In the genomic region with DNA sequence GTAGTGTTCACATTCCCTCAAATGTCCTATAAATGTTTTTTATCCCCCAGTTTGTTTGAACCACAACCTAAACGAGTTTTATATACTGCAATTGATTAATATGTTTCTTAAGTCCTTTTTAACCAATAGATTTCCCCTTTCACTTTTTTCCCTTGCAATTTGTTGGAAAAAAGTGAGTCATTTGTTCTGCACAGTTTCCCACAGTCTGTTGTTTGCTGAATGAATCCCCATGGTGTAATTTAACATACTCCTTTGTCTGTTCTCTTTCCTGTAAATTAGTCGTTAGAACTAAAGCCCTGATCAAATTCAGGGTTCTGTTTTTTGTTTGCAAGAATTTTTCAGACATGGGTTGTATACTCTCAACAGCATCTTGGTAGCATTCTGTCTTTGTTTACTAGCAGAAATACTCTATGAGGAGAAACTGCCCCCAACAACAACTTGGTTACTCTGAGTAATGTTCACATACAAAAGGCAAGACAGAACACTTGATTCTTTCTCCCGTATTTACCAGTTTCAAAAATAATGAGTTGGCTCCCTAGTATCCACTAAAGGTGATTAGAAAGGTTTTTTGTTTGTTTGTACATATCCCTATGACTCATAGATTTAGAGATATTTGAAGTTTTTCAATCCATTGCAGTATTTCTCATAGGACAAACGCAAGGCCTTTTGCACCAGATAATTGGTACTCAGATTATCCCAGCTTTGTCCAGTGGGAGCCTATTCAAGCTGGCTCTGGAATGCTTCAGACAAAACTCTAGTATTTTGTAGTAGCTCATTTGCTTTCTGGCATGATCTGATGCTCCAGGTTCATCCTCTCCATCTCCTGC, we compare ENCODE assay signal across 10 cellular contexts. TPM values are rescaled to one million over a fixed set of nuclear protein-coding genes. Genes with fewer than 3 reads are reported as not detected.
DNase-seq lines count a peak whose midpoint lies in the region; ATAC-seq, FAIRE-seq and TF ChIP-seq lines count a peak whose summit lies in the region.
"Had no signal": no experiment of that assay in that cellular context is flagged by ENCODE, and none has a peak within 500 bp of the region (broad histone marks: within the 10 kb centered on the region; RNA-seq: fewer than 3 reads in every experiment).

No MANE protein-coding gene starts in this region.

- H3K4me1 ChIP-seq in heart left ventricle = peaks cover 0 to 9% (median 1%) of the 10 kb centered on the region in 12 donors
- H3K4me1 ChIP-seq in upper lobe of right lung = no peaks in the 10 kb centered on the region

- intact Hi-C loops in heart left ventricle (cut with DNase I) = no loop called here
- intact Hi-C loops in Right ventricle myocardium superior (cut with DNase I) = no loop called here
- intact Hi-C loops in upper lobe of right lung (cut with DNase I) = no loop called here

- H3K36me3 ChIP-seq in heart left ventricle (peaks cover 0 to 12% (median 0%) of the 10 kb centered on the region in 9 donors), bronchial epithelial cell (ENCODE audit: control insufficient read depth, insufficient read depth, low read length) (no peaks in the 10 kb centered on the region), upper lobe of right lung (no peaks in the 10 kb centered on the region)

- DNase-seq in heart left ventricle (no peak), Right ventricle myocardium superior (no peak), bronchial epithelial cell (ENCODE audit: low read depth) (peak; percentile 91), iris pigment epithelial cell (ENCODE audit: low read depth) (peak; percentile 83), upper lobe of right lung (no peak), NCI-H1436 treated with DMSO at 0.1 percent for 48 hours (lab: John Stamatoyannopoulos, UW) (no peak), retina (no peak), KG1 (lab: John Stamatoyannopoulos, UW) (no peak)
- DNase-seq: naive thymus-derived CD8-positive, alpha-beta T cell; NCI-H446 had no signal

- no peak for FAIRE-seq in bronchial epithelial cell (lab: Jason Lieb, UNC)

- H3K4me3 ChIP-seq in heart left ventricle = no peak overlapping the region
- no peak overlapping the region for H3K4me3 ChIP-seq in bronchial epithelial cell (ENCODE audit: low read depth, low read length)
- H3K4me3 ChIP-seq in upper lobe of right lung = no peak overlapping the region

- H3K9me3 ChIP-seq in heart left ventricle (no peaks in the 10 kb centered on the region), upper lobe of right lung (no peaks in the 10 kb centered on the region)

- ATAC-seq in heart left ventricle = peak in 2 of 4 donors; percentile 24 to 87
- no peak for ATAC-seq in Right ventricle myocardium superior (ENCODE audit: poor library complexity)
- no peak for ATAC-seq in upper lobe of right lung
- ATAC-seq: naive thymus-derived CD8-positive, alpha-beta T cell had no signal

- 63 to 73% (median 67%) methylated on average over 4 of the region's 4 CpGs for WGBS in heart left ventricle, 4 donors

- TF ChIP-seq POLR2A in heart left ventricle (IDR thresholded peaks at IDR 0.05) = no peak

- H3K27ac ChIP-seq in heart left ventricle (peak overlapping the region in 7 of 12 donors; percentile 21 to 52 (median 41)), upper lobe of right lung (no peak overlapping the region)

- TF ChIP-seq CTCF in heart left ventricle (IDR thresholded peaks at IDR 0.05) (no peak), bronchial epithelial cell (IDR thresholded peaks at IDR 0.05; ENCODE audit: insufficient read depth, low read length, severe bottlenecking) (no peak), upper lobe of right lung (IDR thresholded peaks at IDR 0.05) (no peak)

- H3K27me3 ChIP-seq in heart left ventricle = no peaks in the 10 kb centered on the region
- no peaks in the 10 kb centered on the region for H3K27me3 ChIP-seq in bronchial epithelial cell (ENCODE audit: control insufficient read depth, insufficient read depth, low read length)
- no peaks in the 10 kb centered on the region for H3K27me3 ChIP-seq in upper lobe of right lung

RNA-seq across cellular contexts. Expression of a gene that starts 16.5 kb away (rescaled TPM):
- 10 to 100 TPM in 2 of 9 donors, 1 to 10 TPM in 7; 6.9 to 15.2 (median 8.8) TPM for total RNA-seq in heart left ventricle
- 1 to 10 TPM; 4.3 to 4.4 TPM for polyA plus RNA-seq in heart left ventricle
- total RNA-seq in Right ventricle myocardium superior = 9.9 TPM
- total RNA-seq in bronchial epithelial cell = 9.7 and 15.7 TPM in 2 replicates
- total RNA-seq in upper lobe of right lung = 10.7 TPM

RNA-seq across cellular contexts. Expression of a gene that starts 54.7 kb away (rescaled TPM):
- 10 to 100 TPM; 10.3 to 22.2 (median 14.3) TPM for total RNA-seq in heart left ventricle
- 10 to 100 TPM; 19.0 to 50.1 TPM for polyA plus RNA-seq in heart left ventricle
- total RNA-seq in Right ventricle myocardium superior = 10.8 TPM
- total RNA-seq in bronchial epithelial cell = 54.0 and 120 TPM in 2 replicates
- 22.8 TPM for total RNA-seq in upper lobe of right lung

Comparison
In these comparisons a context has a peak if more than half of its experiments do, and no peak if none do; other contexts are left out.
1. DNase-seq: peak in bronchial epithelial cell (single experiment) and iris pigment epithelial cell (single experiment); none in heart left ventricle (0 of 5), Right ventricle myocardium superior (single experiment), upper lobe of right lung (single experiment), NCI-H1436 treated with DMSO at 0.1 percent for 48 hours (single experiment), retina (single experiment) and KG1 (single experiment).